17 cellular contexts compared by ENCODE assay signal in genomic region chr13:110287031-110287828, GRCh38. TPM values are rescaled to one million over a fixed set of nuclear protein-coding genes. Genes with fewer than 3 reads are reported as not detected.
DNase-seq lines count a peak whose midpoint lies in the region; ATAC-seq and TF ChIP-seq lines count a peak whose summit lies in the region.
"Had no signal": no experiment of that assay in that cellular context is flagged by ENCODE, and none has a peak within 500 bp of the region (broad histone marks: within the 10 kb centered on the region; RNA-seq: fewer than 3 reads in every experiment).

No MANE protein-coding gene starts in this region.

- peak overlapping the region; percentile 40 to 82 (median 70) for H3K27ac ChIP-seq in heart right ventricle
- H3K27ac ChIP-seq: pancreas had no signal

- no peak overlapping the region for H3K27ac Mint-ChIP-seq in stimulated activated naive CD8-positive, alpha-beta T cell treated with anti-CD3 and anti-CD28 coated beads, Interleukin-15, amount 100 ng/mL, for 72 hours
- H3K27ac Mint-ChIP-seq: activated CD4-positive, alpha-beta memory T cell treated with anti-CD3 and anti-CD28 coated beads for 36 hours; activated naive CD8-positive, alpha-beta T cell treated with anti-CD3 and anti-CD28 coated beads, Interleukin-2, amount 10 ng/mL, durations not matched to agents 7 days and 5 days; CD14-positive monocyte had no signal

- no peak overlapping the region for H3K4me3 ChIP-seq in heart right ventricle
- H3K4me3 ChIP-seq: pancreas had no signal

- 33 to 35% methylated on average over 18 of the region's 18 CpGs for WGBS in heart right ventricle, 2 donors

- H3K4me3 Mint-ChIP-seq in stimulated activated naive CD8-positive, alpha-beta T cell treated with anti-CD3 and anti-CD28 coated beads, Interleukin-15, amount 100 ng/mL, for 72 hours = no peak overlapping the region
- H3K4me3 Mint-ChIP-seq: activated CD4-positive, alpha-beta memory T cell treated with anti-CD3 and anti-CD28 coated beads for 36 hours; activated naive CD8-positive, alpha-beta T cell treated with anti-CD3 and anti-CD28 coated beads, Interleukin-2, amount 10 ng/mL, durations not matched to agents 7 days and 5 days; CD14-positive monocyte had no signal

- H3K27me3 ChIP-seq in heart right ventricle = no peaks in the 10 kb centered on the region
- H3K27me3 ChIP-seq: pancreas had no signal

- H3K4me1 Mint-ChIP-seq in stimulated activated naive CD8-positive, alpha-beta T cell treated with anti-CD3 and anti-CD28 coated beads, Interleukin-15, amount 100 ng/mL, for 72 hours = no peaks in the 10 kb centered on the region
- H3K4me1 Mint-ChIP-seq: activated naive CD8-positive, alpha-beta T cell treated with anti-CD3 and anti-CD28 coated beads, Interleukin-2, amount 10 ng/mL, durations not matched to agents 7 days and 5 days; CD14-positive monocyte had no signal

- ATAC-seq in Right ventricle myocardium inferior (peak; percentile 55), heart right ventricle (peak; percentile 21 to 88 (median 64)), HG03457 (IDR thresholded peaks at IDR 0.05; ENCODE audit: unreplicated experiment) (no peak)
- no peak for ATAC-seq in stimulated activated naive CD8-positive, alpha-beta T cell treated with anti-CD3 and anti-CD28 coated beads, Interleukin-15, amount 100 ng/mL, for 72 hours
- ATAC-seq: pancreas had no signal

- H3K9me3 Mint-ChIP-seq in stimulated activated naive CD8-positive, alpha-beta T cell treated with anti-CD3 and anti-CD28 coated beads, Interleukin-15, amount 100 ng/mL, for 72 hours = peaks cover 4 to 5% of the 10 kb centered on the region in 2 donors
- H3K9me3 Mint-ChIP-seq: activated CD4-positive, alpha-beta memory T cell treated with anti-CD3 and anti-CD28 coated beads for 36 hours; activated naive CD8-positive, alpha-beta T cell treated with anti-CD3 and anti-CD28 coated beads, Interleukin-2, amount 10 ng/mL, durations not matched to agents 7 days and 5 days had no signal

- peaks cover 78% of the 10 kb centered on the region for H3K27me3 Mint-ChIP-seq in stimulated activated naive CD8-positive, alpha-beta T cell treated with anti-CD3 and anti-CD28 coated beads, Interleukin-15, amount 100 ng/mL, for 72 hours

- H3K36me3 ChIP-seq in heart right ventricle = peaks cover 0 to 66% (median 0%) of the 10 kb centered on the region in 9 donors
- H3K36me3 ChIP-seq: pancreas had no signal

- H3K9me3 ChIP-seq in heart right ventricle = no peaks in the 10 kb centered on the region
- H3K9me3 ChIP-seq: pancreas had no signal

- TF ChIP-seq CTCF in heart right ventricle (IDR thresholded peaks at IDR 0.05) = no peak

- intact Hi-C loops in Right ventricle myocardium inferior (cut with DNase I) (no loop called here), cardiac septum (cut with DNase I) (no loop called here), heart right ventricle (cut with DNase I) (no loop called here), posterior vena cava (cut with DNase I) (no loop called here)

- no peak for DNase-seq in Right ventricle myocardium inferior (ENCODE audit: missing footprints)
- DNase-seq in cardiac septum (ENCODE audit: low spot score) = no peak
- DNase-seq in heart right ventricle = no peak
- DNase-seq in posterior vena cava (ENCODE audit: low spot score) = peak; percentile 45
- DNase-seq in HCEC 1CT = no peak
- DNase-seq in stimulated activated naive CD8-positive, alpha-beta T cell treated with anti-CD3 and anti-CD28 coated beads, Interleukin-15, amount 100 ng/mL, for 72 hours = no peak
- no peak for DNase-seq in Kasumi-1 (lab: John Stamatoyannopoulos, UW)
- DNase-seq: activated CD4-positive, alpha-beta memory T cell treated with anti-CD3 and anti-CD28 coated beads for 36 hours; activated naive CD8-positive, alpha-beta T cell treated with anti-CD3 and anti-CD28 coated beads, Interleukin-2, amount 10 ng/mL, durations not matched to agents 7 days and 5 days; DMS79 treated with DMSO at 0.1 percent for 48 hours; glutamatergic neuron; NCI-H2029 treated with DMSO at 0.1 percent for 48 hours; NCI-H524 treated with DMSO at 0.1 percent for 48 hours; OCI-M1; pancreas had no signal

- H3K4me1 ChIP-seq in heart right ventricle = peaks cover 35 to 83% (median 62%) of the 10 kb centered on the region in 9 donors
- H3K4me1 ChIP-seq: pancreas had no signal

RNA-seq across cellular contexts. Expression of gene COL4A1, which starts 19.7 kb away (rescaled TPM):
- total RNA-seq in Right ventricle myocardium inferior = 128 TPM
- 196 TPM for total RNA-seq in cardiac septum
- 100 to 1,000 TPM in 7 of 10 donors, 10 to 100 TPM in 3; 96.3 to 342 (median 147) TPM for total RNA-seq in heart right ventricle
- 100 to 1,000 TPM in 1 of 2 donors, 10 to 100 TPM in 1; 83.3 to 234 TPM for polyA plus RNA-seq in heart right ventricle
- total RNA-seq in posterior vena cava = 1,000 to 10,000 TPM in 1 of 2 donors, 100 to 1,000 TPM in 1; 830 to 1,061 TPM
- total RNA-seq: activated CD4-positive, alpha-beta memory T cell treated with anti-CD3 and anti-CD28 coated beads for 36 hours; activated naive CD8-positive, alpha-beta T cell treated with anti-CD3 and anti-CD28 coated beads, Interleukin-2, amount 10 ng/mL, durations not matched to agents 7 days and 5 days had no signal

RNA-seq across cellular contexts. Expression of gene COL4A2, which starts 19.9 kb away (rescaled TPM):
- total RNA-seq in Right ventricle myocardium inferior (126 TPM), cardiac septum (165 TPM), heart right ventricle (100 to 1,000 TPM in 7 of 10 donors, 10 to 100 TPM in 3; 81.7 to 301 (median 128) TPM), posterior vena cava (100 to 1,000 TPM; 816 to 963 TPM)
- 100 to 1,000 TPM; 111 to 265 TPM for polyA plus RNA-seq in heart right ventricle
- total RNA-seq: activated CD4-positive, alpha-beta memory T cell treated with anti-CD3 and anti-CD28 coated beads for 36 hours; activated naive CD8-positive, alpha-beta T cell treated with anti-CD3 and anti-CD28 coated beads, Interleukin-2, amount 10 ng/mL, durations not matched to agents 7 days and 5 days had no signal
- polyA plus RNA-seq: CD14-positive monocyte had no signal

Comparison
In these comparisons a context has a peak if more than half of its experiments do, and no peak if none do; other contexts are left out.
1. ATAC-seq: peak in Right ventricle myocardium inferior (single experiment) and heart right ventricle (8 of 8); none in stimulated activated naive CD8-positive, alpha-beta T cell treated with anti-CD3 and anti-CD28 coated beads, Interleukin-15, amount 100 ng/mL, for 72 hours (single experiment) and HG03457 (single experiment).